Comparison of ENCODE assay signal across 23 cellular contexts in the genomic region with DNA sequence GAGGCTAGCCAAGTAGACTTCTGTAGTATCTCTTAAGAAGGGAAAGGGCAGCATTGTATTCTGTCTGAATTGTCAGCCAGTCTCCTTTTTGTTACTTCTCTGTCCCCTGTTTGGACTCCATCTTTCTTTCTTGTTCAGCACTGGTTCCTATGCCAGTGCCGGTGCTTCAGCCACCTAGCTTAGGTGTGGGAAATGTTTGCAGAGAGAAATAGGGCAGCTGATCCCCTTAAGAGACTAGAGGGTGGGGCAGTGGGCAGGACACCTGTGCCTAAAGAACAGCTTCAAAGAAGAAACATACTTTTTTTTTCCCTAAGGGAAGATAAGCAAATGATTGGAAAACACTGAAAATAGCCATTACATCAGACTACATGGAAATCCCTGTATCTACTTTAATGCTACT.
DNase-seq lines count a peak whose midpoint lies in the region; ATAC-seq and TF ChIP-seq lines count a peak whose summit lies in the region.
"Had no signal": no experiment of that assay in that cellular context is flagged by ENCODE, and none has a peak within 500 bp of the region (broad histone marks: within the 10 kb centered on the region; RNA-seq: fewer than 3 reads in every experiment).

No MANE protein-coding gene starts in this region.

- H3K4me1 Mint-ChIP-seq in activated B cell treated with CpG ODN at 0.5 μM for 24 hours (peaks cover 56% of the 10 kb centered on the region), naive B cell (peaks cover 44 to 56% (median 50%) of the 10 kb centered on the region in 3 donors)

- intact Hi-C loops in activated B cell treated with CpG ODN at 0.5 μM for 24 hours (cut with micrococcal nuclease) = loop anchor here (5.0 kb wide), 2 partner anchors 164 to 421 kb away; no protein-coding TSS in a partner anchor

- H3K27me3 ChIP-seq in BLaER1 treated with 17β-estradiol and CSF1 and Interleukin-3, amounts not matched to agents 10 nM and 100 nM = no peaks in the 10 kb centered on the region
- no peaks in the 10 kb centered on the region for H3K27me3 ChIP-seq in Karpas-422 (ENCODE audit: low read length)

- H3K4me2 ChIP-seq in BLaER1 treated with 17β-estradiol and CSF1 and Interleukin-3, amounts not matched to agents 10 nM and 100 nM = peak overlapping the region in 9 of 11 experiments; percentile 1 to 90 (median 33); a peak in 13 of 22 replicates
- peak overlapping the region; percentile 91 for H3K4me2 ChIP-seq in Karpas-422 (ENCODE audit: low read depth, low read length, poor library complexity, severe bottlenecking)
- H3K4me2 ChIP-seq: SK-N-SH had no signal

- H3K4me3 Mint-ChIP-seq in activated B cell treated with CpG ODN at 0.5 μM for 24 hours = peak overlapping the region; percentile 25
- H3K4me3 Mint-ChIP-seq in naive B cell = peak overlapping the region in 6 of 8 donors; percentile 14 to 76 (median 47)
- H3K4me3 Mint-ChIP-seq: CD4-positive, alpha-beta memory T cell had no signal

- H3K27ac Mint-ChIP-seq in activated B cell treated with CpG ODN at 0.5 μM for 24 hours (peak overlapping the region; percentile 55), naive B cell (peak overlapping the region; percentile 30 to 96 (median 90))
- H3K27ac Mint-ChIP-seq: CD4-positive, alpha-beta memory T cell had no signal

- no peak overlapping the region for H3K9ac ChIP-seq in BLaER1 treated with 17β-estradiol and CSF1 and Interleukin-3, amounts not matched to agents 10 nM and 100 nM
- H3K9ac ChIP-seq in Karpas-422 (ENCODE audit: low read length) = peak overlapping the region; percentile 79
- H3K9ac ChIP-seq: SK-N-SH had no signal

- no peaks in the 10 kb centered on the region for H3K9me2 ChIP-seq in Karpas-422 (replicated peaks; ENCODE audit: insufficient read depth, low read length)

- POLR2A ChIA-PET in activated B cell treated with CpG ODN at 0.5 μM for 24 hours (lab: Charles Lee) = interaction anchor here (0.7 to 0.8 kb wide), 2 partner anchors 10 to 52 kb away, joined by 4 to 11 read pairs; no protein-coding TSS in a partner anchor

- CTCF ChIA-PET in activated B cell treated with CpG ODN at 0.5 μM for 24 hours (lab: Charles Lee) = interaction anchor here (0.7 to 0.8 kb wide), 2 partner anchors 38 to 66 kb away, joined by 4 read pairs; no protein-coding TSS in a partner anchor

- H3K27ac ChIP-seq in BLaER1 treated with 17β-estradiol and CSF1 and Interleukin-3, amounts not matched to agents 10 nM and 100 nM = no peak overlapping the region
- H3K27ac ChIP-seq in Karpas-422 (ENCODE audit: low read length) = peak overlapping the region; percentile 100
- H3K27ac ChIP-seq: A549, RWPE1 had no signal

- H3K36me3 ChIP-seq in BLaER1 treated with 17β-estradiol and CSF1 and Interleukin-3, amounts not matched to agents 10 nM and 100 nM = peaks cover 32 to 58% (median 52%) of the 10 kb centered on the region in 11 experiments
- peaks cover 29% of the 10 kb centered on the region for H3K36me3 ChIP-seq in Karpas-422 (ENCODE audit: insufficient read depth, low read length)

- DNase-seq in Karpas-422 (peak; percentile 65), activated B cell treated with CpG ODN at 0.5 μM for 24 hours (no peak), naive B cell (no peak), AG08396 (ENCODE audit: low spot score) (no peak), HUDEP-2 (lab: John Stamatoyannopoulos, UW; ENCODE audit: unreplicated experiment in 76 of 76) (no peak), amygdala (lab: John Stamatoyannopoulos, UW) (no peak)
- DNase-seq: CD4-positive, alpha-beta memory T cell; DND-41; GOT3; IMR-90; NCI-H1417 treated with DMSO at 0.1 percent for 48 hours; NCI-H1930; NCI-H226; NCI-H510A treated with DMSO at 0.1 percent for 48 hours; NCI-H82; SIG-M5; SK-N-SH had no signal

- no peak overlapping the region for H2AFZ ChIP-seq in Karpas-422 (ENCODE audit: low read length)

- peaks cover 33% of the 10 kb centered on the region for H3K36me3 Mint-ChIP-seq in activated B cell treated with CpG ODN at 0.5 μM for 24 hours (ENCODE audit: low read depth)
- H3K36me3 Mint-ChIP-seq in naive B cell = peaks cover 10 to 22% of the 10 kb centered on the region in 2 donors

- no peaks in the 10 kb centered on the region for H3K27me3 Mint-ChIP-seq in activated B cell treated with CpG ODN at 0.5 μM for 24 hours
- no peaks in the 10 kb centered on the region for H3K27me3 Mint-ChIP-seq in naive B cell
- H3K27me3 Mint-ChIP-seq: CD4-positive, alpha-beta memory T cell had no signal

- ATAC-seq in activated B cell treated with CpG ODN at 0.5 μM for 24 hours (ENCODE audit: low read depth) (no peak), naive B cell (ENCODE audit: low read depth in 2 of 2) (no peak), GM18502 (IDR thresholded peaks at IDR 0.05; ENCODE audit: poor library complexity, unreplicated experiment) (no peak)
- ATAC-seq: A549, HCT116 had no signal

- peaks cover 0 to 10% (median 0%) of the 10 kb centered on the region in 11 experiments; a peak in 1 of 22 replicates for H4K20me1 ChIP-seq in BLaER1 treated with 17β-estradiol and CSF1 and Interleukin-3, amounts not matched to agents 10 nM and 100 nM
- no peaks in the 10 kb centered on the region for H4K20me1 ChIP-seq in Karpas-422 (ENCODE audit: insufficient read depth, low read depth, low read length)

- H3K4me1 ChIP-seq in BLaER1 treated with 17β-estradiol and CSF1 and Interleukin-3, amounts not matched to agents 10 nM and 100 nM = peaks cover 27 to 57% (median 40%) of the 10 kb centered on the region in 10 experiments
- H3K4me1 ChIP-seq in Karpas-422 (ENCODE audit: low read length) = peaks cover 64% of the 10 kb centered on the region
- H3K4me1 ChIP-seq: Caco-2 had no signal

- no peak for TF ChIP-seq CTCF in activated B cell treated with CpG ODN at 0.5 μM for 24 hours (IDR thresholded peaks at IDR 0.05)

- peaks cover 76% of the 10 kb centered on the region for H3K79me2 ChIP-seq in Karpas-422 (ENCODE audit: low read length)

- peaks cover 21 to 48% (median 37%) of the 10 kb centered on the region in 11 experiments for H3K9me3 ChIP-seq in BLaER1 treated with 17β-estradiol and CSF1 and Interleukin-3, amounts not matched to agents 10 nM and 100 nM (replicated peaks in 1 of 11)
- H3K9me3 ChIP-seq in Karpas-422 (ENCODE audit: low read length) = no peaks in the 10 kb centered on the region
- H3K9me3 ChIP-seq: Caco-2, SK-N-SH had no signal

- no peak overlapping the region for H3K4me3 ChIP-seq in BLaER1 treated with 17β-estradiol and CSF1 and Interleukin-3, amounts not matched to agents 10 nM and 100 nM
- H3K4me3 ChIP-seq in Karpas-422 (ENCODE audit: low read length) = peak overlapping the region; percentile 67
- H3K4me3 ChIP-seq: A549 had no signal

- H3K9me3 Mint-ChIP-seq in activated B cell treated with CpG ODN at 0.5 μM for 24 hours = peaks cover 7% of the 10 kb centered on the region
- H3K9me3 Mint-ChIP-seq in naive B cell = peaks cover 0 to 8% (median 6%) of the 10 kb centered on the region in 7 donors
